30 cellular contexts compared by ENCODE assay signal in genomic region chr1:186999506-186999905, GRCh38.
"Had no signal": no experiment of that assay in that cellular context is flagged by ENCODE, and none has a peak within 500 bp of the region (broad histone marks: within the 10 kb centered on the region; RNA-seq: fewer than 3 reads in every experiment).

No MANE protein-coding gene starts in this region.

- H3K9me3 Mint-ChIP-seq: memory B cell; naive B cell; natural killer cell treated with Interleukin-12 subunit alpha and Interleukin-12 subunit beta and Interleukin-15 and Interleukin-18, amount 100 ng/mL, for 72 hours; neural crest cell; stimulated activated effector memory CD8-positive, alpha-beta T cell treated with anti-CD3 and anti-CD28 coated beads, Interleukin-12 subunit alpha, Interleukin-12 subunit beta, amount 100 ng/mL, for 72 hours had no signal

- H3K4me1 ChIP-seq: prostate gland, right atrium auricular region, tibial nerve, upper lobe of left lung had no signal

- H3K36me3 ChIP-seq: esophagus muscularis mucosa, prostate gland, right atrium auricular region, thoracic aorta, tibial nerve, upper lobe of left lung had no signal

- FAIRE-seq: colon, endothelial cell of umbilical vein, frontal cortex, keratinocyte, urothelium cell line had no signal

- DNase-seq: dorsolateral prefrontal cortex; effector CD4-positive, alpha-beta T cell; endodermal cell; hypothalamus; mucosa of descending colon; naive B cell; stimulated activated CD4-positive, alpha-beta T cell treated with anti-CD3 and anti-CD28 coated beads, Interleukin-2, amount 100 ng/mL, for 24 hours; stimulated activated CD4-positive, alpha-beta T cell treated with anti-CD3 and anti-CD28 coated beads, Interleukin-4, amount 100 ng/mL, for 24 hours; stimulated activated naive CD8-positive, alpha-beta T cell treated with anti-CD3 and anti-CD28 coated beads, Interleukin-15, Interleukin-2, amounts not matched to agents 100 U/mL and 50 U/mL, for 24 hours; substantia nigra; upper lobe of left lung had no signal

- H3K4me2 ChIP-seq: smooth muscle cell had no signal

- H3K27me3 ChIP-seq: dorsolateral prefrontal cortex, esophagus muscularis mucosa, right atrium auricular region, tibial nerve, upper lobe of left lung had no signal

- H3K4me3 Mint-ChIP-seq: endodermal cell; memory B cell; mesothelial cell of epicardium; naive B cell; natural killer cell treated with Interleukin-12 subunit alpha and Interleukin-12 subunit beta and Interleukin-15 and Interleukin-18, amount 100 ng/mL, for 72 hours; neural crest cell; stimulated activated effector memory CD8-positive, alpha-beta T cell treated with anti-CD3 and anti-CD28 coated beads, Interleukin-12 subunit alpha, Interleukin-12 subunit beta, amount 100 ng/mL, for 72 hours had no signal

- H3K36me3 Mint-ChIP-seq: memory B cell; mesothelial cell of epicardium; naive B cell; natural killer cell treated with Interleukin-12 subunit alpha and Interleukin-12 subunit beta and Interleukin-15 and Interleukin-18, amount 100 ng/mL, for 72 hours; stimulated activated effector memory CD8-positive, alpha-beta T cell treated with anti-CD3 and anti-CD28 coated beads, Interleukin-12 subunit alpha, Interleukin-12 subunit beta, amount 100 ng/mL, for 72 hours had no signal

- H3K27ac Mint-ChIP-seq: memory B cell; mesothelial cell of epicardium; naive B cell; natural killer cell treated with Interleukin-12 subunit alpha and Interleukin-12 subunit beta and Interleukin-15 and Interleukin-18, amount 100 ng/mL, for 72 hours; stimulated activated effector memory CD8-positive, alpha-beta T cell treated with anti-CD3 and anti-CD28 coated beads, Interleukin-12 subunit alpha, Interleukin-12 subunit beta, amount 100 ng/mL, for 72 hours had no signal

- H3K4me1 Mint-ChIP-seq: endodermal cell; memory B cell; naive B cell; neural crest cell; stimulated activated effector memory CD8-positive, alpha-beta T cell treated with anti-CD3 and anti-CD28 coated beads, Interleukin-12 subunit alpha, Interleukin-12 subunit beta, amount 100 ng/mL, for 72 hours had no signal

- ATAC-seq: left lobe of liver; mucosa of descending colon; natural killer cell treated with Interleukin-12 subunit alpha and Interleukin-12 subunit beta and Interleukin-15 and Interleukin-18, amount 100 ng/mL, for 72 hours; sciatic nerve; stimulated activated effector memory CD8-positive, alpha-beta T cell treated with anti-CD3 and anti-CD28 coated beads, Interleukin-12 subunit alpha, Interleukin-12 subunit beta, amount 100 ng/mL, for 72 hours; stimulated activated naive CD8-positive, alpha-beta T cell treated with anti-CD3 and anti-CD28 coated beads, Interleukin-15, Interleukin-2, amounts not matched to agents 100 U/mL and 50 U/mL, for 24 hours had no signal

- H3K27ac ChIP-seq: dorsolateral prefrontal cortex, esophagus muscularis mucosa, prostate gland, right atrium auricular region, thoracic aorta, tibial nerve, upper lobe of left lung had no signal

- H3K4me3 ChIP-seq: dorsolateral prefrontal cortex, esophagus muscularis mucosa, lung, mucosa of descending colon, prostate gland, right atrium auricular region, smooth muscle cell, thoracic aorta, tibial nerve, upper lobe of left lung had no signal
